In genomic region chr20:4045082-4045481, GRCh38 we compare ENCODE assay signal across 23 cellular contexts. TPM values are rescaled to one million over a fixed set of nuclear protein-coding genes. Genes with fewer than 3 reads are reported as not detected.
DNase-seq lines count a peak whose midpoint lies in the region; ATAC-seq, FAIRE-seq and TF ChIP-seq lines count a peak whose summit lies in the region.
"Had no signal": no experiment of that assay in that cellular context is flagged by ENCODE, and none has a peak within 500 bp of the region (broad histone marks: within the 10 kb centered on the region; RNA-seq: fewer than 3 reads in every experiment).

No MANE protein-coding gene starts in this region.

- no peaks in the 10 kb centered on the region for H3K27me3 ChIP-seq in K562 (ENCODE audit: control insufficient read depth in 2 of 2, insufficient read depth in 2 of 2, low read length in 2 of 2)
- H3K27me3 ChIP-seq: BLaER1 had no signal

- peak; percentile 28 for FAIRE-seq in A549 (lab: Jason Lieb, UNC)
- no peak for FAIRE-seq in K562 (lab: Jason Lieb, UNC)
- FAIRE-seq: GM12878, RCC 7860 had no signal

- 87% methylated on average over 4 of the region's 4 CpGs for WGBS in A549 (ENCODE audit: missing lambda C conversion rate)
- 71% methylated on average over 4 of the region's 4 CpGs for WGBS in K562 (ENCODE audit: insufficient coverage, low coverage, missing lambda C conversion rate)

- H3K9me3 ChIP-seq in A549 (0 out of 3 replicates have a peak, but pooled peaks cover 2% of the 10 kb centered on the region), K562 (replicated peaks; ENCODE audit: control insufficient read depth, insufficient read depth, low read depth, low read length) (no peaks in the 10 kb centered on the region)

- POLR2A ChIA-PET in A549 (lab: Yijun Ruan, JAX) (interaction anchor here (0.6 kb wide), 1 partner anchor 32 kb away, joined by 7 read pairs; no protein-coding TSS in a partner anchor), K562 (lab: Yijun Ruan, JAX) (no interaction called here)

- H3K36me3 ChIP-seq in K562 (ENCODE audit: control insufficient read depth, insufficient read depth, low read length): no peaks in the 10 kb centered on the region
- H3K36me3 ChIP-seq: BLaER1 had no signal

- no peak overlapping the region for H2AFZ ChIP-seq in K562 (ENCODE audit: low read depth, low read length)
- H2AFZ ChIP-seq: GM23338 had no signal

- H3K9me3 Mint-ChIP-seq in HFFc6: no peaks in the 10 kb centered on the region; the same call in 1 of the 2 replicates
- H3K9me3 Mint-ChIP-seq: CD4-positive, alpha-beta T cell had no signal

- TF ChIP-seq CTCF in A549 (IDR thresholded peaks at IDR 0.05): no peak
- TF ChIP-seq CTCF in HFFc6 (IDR thresholded peaks at IDR 0.05): no peak
- no peak for TF ChIP-seq CTCF in K562 (IDR thresholded peaks at IDR 0.05 in 2 of 3, conservative IDR thresholded peaks at IDR 0.05 in 1 of 3; ENCODE audit: insufficient read depth in 2 of 3, low read depth in 1 of 3, low read length in 3 of 3)

- ATAC-seq in A549 (no peak), K562 (no peak), left lobe of liver (no peak), GM21367 (IDR thresholded peaks at IDR 0.05; ENCODE audit: unreplicated experiment) (no peak), HG02610 (IDR thresholded peaks at IDR 0.05; ENCODE audit: unreplicated experiment) (no peak)
- ATAC-seq: GM12878, GM23338 had no signal

- in situ Hi-C loops in K562 (cut with MboI): no loop called here

- H3K4me1 Mint-ChIP-seq in HFFc6 (ENCODE audit: low read depth): peaks cover 60% of the 10 kb centered on the region

- H3K36me3 Mint-ChIP-seq in HFFc6 (ENCODE audit: low read depth): no peaks in the 10 kb centered on the region

- no TSS peak for BruUV-seq in K562 (replicated peaks; lab: Mats Ljungman, UMichigan)

- H3K4me2 ChIP-seq in A549 (no peak overlapping the region), K562 (ENCODE audit: insufficient read depth, low read length) (no peak overlapping the region)
- H3K4me2 ChIP-seq: BLaER1, GM23338 had no signal

- peaks cover 14% of the 10 kb centered on the region for H3K4me1 ChIP-seq in A549
- H3K4me1 ChIP-seq in K562 (replicated peaks in 1 of 2; ENCODE audit: control insufficient read depth in 2 of 2, insufficient read depth in 2 of 2, low read length in 2 of 2): peaks cover 16 to 26% of the 10 kb centered on the region in 2 experiments

- no peaks in the 10 kb centered on the region for H4K20me1 ChIP-seq in K562 (replicated peaks; ENCODE audit: control insufficient read depth, insufficient read depth, low read length)
- H4K20me1 ChIP-seq: BLaER1 had no signal

- intact Hi-C loops in K562 (cut with micrococcal nuclease): no loop called here

- TF ChIP-seq RAD21 in A549 (conservative IDR thresholded peaks at IDR 0.05 in 1 of 2, IDR thresholded peaks at IDR 0.05 in 1 of 2) (no peak), K562 (CRISPR knock-in tag; conservative IDR thresholded peaks at IDR 0.05 in 1 of 2, IDR thresholded peaks at IDR 0.05 in 1 of 2) (no peak)

- TF ChIP-seq POLR2A in A549 (IDR thresholded peaks at IDR 0.05; ENCODE audit: low read length) (no peak), K562 (conservative IDR thresholded peaks at IDR 0.05) (no peak)

- H3K79me2 ChIP-seq in K562 (ENCODE audit: control insufficient read depth, insufficient read depth, low read length): no peaks in the 10 kb centered on the region

- no peak overlapping the region for H3K27ac ChIP-seq in A549
- no peak overlapping the region for H3K27ac ChIP-seq in K562 (ENCODE audit: extremely low read depth, low read depth, low read length)
- H3K27ac ChIP-seq: BLaER1, SK-N-MC had no signal

- H3K4me3 ChIP-seq in A549 (no peak overlapping the region), K562 (no peak overlapping the region)
- H3K4me3 ChIP-seq: BLaER1, GM12878, GM23338, SK-N-MC had no signal

- DNase-seq in A549 (ENCODE audit: low read depth in 1 of 2, low spot score in 1 of 2) (no peak), HFFc6 (no peak), K562 (ENCODE audit: extremely low read depth in 1 of 4, low spot score in 3 of 4) (no peak), left lobe of liver (ENCODE audit: low spot score) (peak; percentile 3), SHP77 (lab: John Stamatoyannopoulos, UW) (no peak), AML-193 (lab: John Stamatoyannopoulos, UW) (no peak)
- DNase-seq: CD4-positive, alpha-beta T cell; DND-41; MV-4-11; NCI-H1105 treated with DMSO at 0.1 percent for 48 hours; NCI-H2081; NCI-H2171; NCI-H345; NCI-H526; OCI-M1; Right ventricle myocardium superior had no signal

- no peak overlapping the region for H3K4me3 Mint-ChIP-seq in HFFc6
- H3K4me3 Mint-ChIP-seq: CD4-positive, alpha-beta T cell; GM23338 had no signal

- peak overlapping the region; percentile 71 for H3K27ac Mint-ChIP-seq in HFFc6
- H3K27ac Mint-ChIP-seq: CD4-positive, alpha-beta T cell; GM23338 had no signal

- CTCF ChIA-PET in A549 (lab: Yijun Ruan, JAX) (interaction anchor here (0.6 to 10.8 kb wide), 5 partner anchors 9 to 40 kb away, joined by 3 to 63 read pairs (median 8); no protein-coding TSS in a partner anchor), K562 (lab: Yijun Ruan, JAX; ENCODE audit: low intra/inter-chr PET ratio) (no interaction called here)

- H3K9ac ChIP-seq in K562 (ENCODE audit: insufficient read depth in 1 of 2, low read depth in 2 of 2, low read length in 2 of 2): no peak overlapping the region
- H3K9ac ChIP-seq: BLaER1 had no signal

- H3K27me3 Mint-ChIP-seq in HFFc6 (ENCODE audit: insufficient read depth): no peaks in the 10 kb centered on the region; the same call in 1 of the 2 replicates
- H3K27me3 Mint-ChIP-seq: CD4-positive, alpha-beta T cell had no signal

- TF ChIP-seq EP300 in A549 (IDR thresholded peaks at IDR 0.05): no peak
- TF ChIP-seq EP300 in K562 (IDR thresholded peaks at IDR 0.05; ENCODE audit: low read length): no peak

- H3K9me1 ChIP-seq in K562 (ENCODE audit: control insufficient read depth, insufficient read depth, low read length): no peaks in the 10 kb centered on the region

TF ChIP-seq in A549, 52 proteins besides CTCF, POLR2A, EP300 and RAD21:
- TF ChIP-seq ELK1 (IDR thresholded peaks at IDR 0.05; ENCODE audit: low read depth, low read length): no peak
- no peak for TF ChIP-seq EHF (CRISPR knock-in tag; IDR thresholded peaks at IDR 0.05)
- no peak for TF ChIP-seq ZNF302 (CRISPR knock-in tag; IDR thresholded peaks at IDR 0.05)
- no peak for TF ChIP-seq MAX (IDR thresholded peaks at IDR 0.05)
TF ChIP-seq in A549: peak in this region for 0.

TF ChIP-seq in K562, 482 proteins besides CTCF, POLR2A, EP300 and RAD21:
- TF ChIP-seq ZNF134 (CRISPR knock-in tag; conservative IDR thresholded peaks at IDR 0.05) (peak; percentile 78), TAF1 (IDR thresholded peaks at IDR 0.05; ENCODE audit: control insufficient read depth, extremely low read depth, insufficient read depth, low read length, severe bottlenecking) (no peak), ZNF12 (CRISPR knock-in tag; IDR thresholded peaks at IDR 0.05) (no peak), ZSCAN32 (CRISPR knock-in tag; IDR thresholded peaks at IDR 0.05) (no peak)

RNA-seq across cellular contexts. Expression of gene RNF24, which starts 29.7 kb away (rescaled TPM):
- polyA plus RNA-seq in A549 (2011; rRNA removed) (8.6 and 12.9 TPM in 2 replicates), A549 (2017; fragmentation: RNase III; extraction: RNeasy Plus Mini Kit Qiagen cat#74134 plus additional on column Dnase treatment) (8.2 to 9.4 TPM (median 8.8 TPM) in 3 replicates), K562 (2011; rRNA removed) (23.1 and 43.4 TPM in 2 replicates), K562 (2014; fragmentation: Illumina TruSeq; extraction: Trizol) (33.9 and 35.5 TPM in 2 replicates), K562 (2014; fragmentation: Nextera tagmentation; extraction: Ambion mirVana) (10 to 100 TPM; 10.1 to 21.8 TPM), K562 (2014; rRNA removed) (21.0 and 22.4 TPM in 2 replicates)
- polyA plus RNA-seq in A549 (2012; cell fraction: cytosol; rRNA removed): 2.8 and 3.6 TPM in 2 replicates
- polyA plus RNA-seq in A549 (2012; cell fraction: nucleus; rRNA removed): 2.0 and 3.6 TPM in 2 replicates
- 9.1 and 9.9 TPM in 2 replicates for polyA minus RNA-seq in A549 (2011; rRNA and poly(A)+ RNA removed)
- total RNA-seq in HFFc6 (2021; fragmentation: NEBNext Ultra II Directional; extraction: Animal tissue kit (Norgen Biotek cat#: 25700)): 10 to 100 TPM; 21.3 to 26.6 (median 24.7) TPM
- total RNA-seq in K562 (2011; cell fraction: chromatin; rRNA removed; ENCODE audit: low replicate concordance): 44.6 and 48.3 TPM in 2 replicates
- 26.7 and 28.9 TPM in 2 replicates for total RNA-seq in K562 (2011; cell fraction: nucleolus; rRNA removed)
- 56.0 and 88.0 TPM in 2 replicates for total RNA-seq in K562 (2011; cell fraction: nucleoplasm; rRNA removed)
- total RNA-seq in K562 (2014; rRNA removed) (15.7 and 17.3 TPM in 2 replicates), K562 (2014; rRNA removed; fragmentation: Illumina TruSeq; extraction: Trizol) (18.8 and 20.3 TPM in 2 replicates), K562 (2015; rRNA removed; fragmentation: Illumina TruSeq; extraction: Trizol) (14.1 and 14.7 TPM in 2 replicates), K562 (2021) (42.6 and 51.9 TPM in 2 replicates), left lobe of liver (1.4 TPM)
- polyA plus RNA-seq in K562 (2011; cell fraction: cytosol; rRNA removed): 24.8 and 52.3 TPM in 2 replicates
- polyA plus RNA-seq in K562 (2011; cell fraction: nucleus; rRNA removed): 39.0 and 49.3 TPM in 2 replicates
- 22.7 and 30.7 TPM in 2 replicates for polyA plus RNA-seq in K562 (2012)
- polyA minus RNA-seq in K562 (2011; rRNA and poly(A)+ RNA removed): 19.7 and 35.1 TPM in 2 replicates
- polyA minus RNA-seq in K562 (2011; cell fraction: cytosol; rRNA and poly(A)+ RNA removed): 25.3 and 46.8 TPM in 2 replicates
- polyA minus RNA-seq in K562 (2011; cell fraction: nucleus; rRNA and poly(A)+ RNA removed): 10.1 and 22.5 TPM in 2 replicates
